ENCODE assay signal across 1 cellular context in genomic region chr1:97630968-97631367, GRCh38.
TF ChIP-seq lines count a peak whose summit lies in the region.

No MANE protein-coding gene starts in this region.

TF ChIP-seq in SK-N-SH, 30 proteins besides CTCF, POLR2A, EP300 and RAD21 (continued from another document):
- TF ChIP-seq PBX3 (IDR thresholded peaks at IDR 0.05) = no peak
